ENCODE assay signal across 13 cellular contexts in genomic region chr6:39312912-39313525, GRCh38. TPM values are rescaled to one million over a fixed set of nuclear protein-coding genes. Genes with fewer than 3 reads are reported as not detected.
DNase-seq lines count a peak whose midpoint lies in the region; ATAC-seq and TF ChIP-seq lines count a peak whose summit lies in the region.
"Had no signal": no experiment of that assay in that cellular context is flagged by ENCODE, and none has a peak within 500 bp of the region (broad histone marks: within the 10 kb centered on the region; RNA-seq: fewer than 3 reads in every experiment).

No MANE protein-coding gene starts in this region.

- POLR2A ChIA-PET in activated B cell treated with CpG ODN at 0.5 μM for 24 hours (lab: Charles Lee), result no interaction called here
- POLR2A ChIA-PET in CD4-positive, alpha-beta memory T cell (lab: Charles Lee; ENCODE audit: partially characterized antibody), result no interaction called here

- H3K36me3 ChIP-seq in HUES6 (ENCODE audit: control insufficient read depth, insufficient read depth, low read length) (no peaks in the 10 kb centered on the region), iPS-20b (ENCODE audit: insufficient read depth, low read depth, low read length) (no peaks in the 10 kb centered on the region), spleen (no peaks in the 10 kb centered on the region)
- H3K36me3 ChIP-seq in CD4-positive, alpha-beta memory T cell (ENCODE audit: insufficient read depth, low read length), result no peaks in the 10 kb centered on the region

- no peaks in the 10 kb centered on the region for H3K36me3 Mint-ChIP-seq in activated B cell treated with CpG ODN at 0.5 μM for 24 hours (ENCODE audit: low read depth)
- H3K36me3 Mint-ChIP-seq in CD4-positive, alpha-beta memory T cell, result no peaks in the 10 kb centered on the region

- peaks cover 50% of the 10 kb centered on the region for H3K27me3 Mint-ChIP-seq in activated B cell treated with CpG ODN at 0.5 μM for 24 hours
- peaks cover 26 to 39% of the 10 kb centered on the region in 2 donors for H3K27me3 Mint-ChIP-seq in CD4-positive, alpha-beta memory T cell

- H3K27me3 ChIP-seq in HUES6 (ENCODE audit: control insufficient read depth, insufficient read depth, low read length) (peaks cover 76% of the 10 kb centered on the region), iPS-20b (ENCODE audit: insufficient read depth, low read length) (peaks cover 74% of the 10 kb centered on the region), spleen (replicated peaks in 1 of 7) (peaks cover 7 to 69% (median 40%) of the 10 kb centered on the region in 7 donors)
- peaks cover 14% of the 10 kb centered on the region for H3K27me3 ChIP-seq in CD4-positive, alpha-beta memory T cell (ENCODE audit: insufficient read depth, low read length)

- H3K9me3 ChIP-seq in HUES6 (ENCODE audit: control insufficient read depth, insufficient read depth, low read depth, low read length) (no peaks in the 10 kb centered on the region), iPS-20b (ENCODE audit: insufficient read depth, low read depth, low read length) (no peaks in the 10 kb centered on the region), spleen (no peaks in the 10 kb centered on the region)
- H3K9me3 ChIP-seq in CD4-positive, alpha-beta memory T cell (ENCODE audit: control insufficient read depth in 1 of 2, low read length in 2 of 2), result no peaks in the 10 kb centered on the region

- no peaks in the 10 kb centered on the region for H3K9me3 Mint-ChIP-seq in activated B cell treated with CpG ODN at 0.5 μM for 24 hours
- H3K9me3 Mint-ChIP-seq in CD4-positive, alpha-beta memory T cell, result no peaks in the 10 kb centered on the region

- TF ChIP-seq POLR2A in spleen (IDR thresholded peaks at IDR 0.05), result no peak

- H3K27ac ChIP-seq in HUES6 (ENCODE audit: low read depth, low read length), result no peak overlapping the region
- no peak overlapping the region for H3K27ac ChIP-seq in iPS-20b (ENCODE audit: low read length)
- H3K27ac ChIP-seq in spleen, result no peak overlapping the region
- H3K27ac ChIP-seq in CD4-positive, alpha-beta memory T cell (ENCODE audit: low read depth, low read length), result no peak overlapping the region

- peak overlapping the region; percentile 46 for H3K4me3 Mint-ChIP-seq in activated B cell treated with CpG ODN at 0.5 μM for 24 hours
- peak overlapping the region in 4 of 8 donors; percentile 29 to 34 (median 32) for H3K4me3 Mint-ChIP-seq in CD4-positive, alpha-beta memory T cell

- ATAC-seq in activated B cell treated with CpG ODN at 0.5 μM for 24 hours (ENCODE audit: low read depth), result no peak
- ATAC-seq in left colon, result no peak

- no peak overlapping the region for H3K27ac Mint-ChIP-seq in activated B cell treated with CpG ODN at 0.5 μM for 24 hours
- H3K27ac Mint-ChIP-seq in CD4-positive, alpha-beta memory T cell, result no peak overlapping the region

- intact Hi-C loops in activated B cell treated with CpG ODN at 0.5 μM for 24 hours (cut with micrococcal nuclease) (no loop called here), spleen (cut with DNase I; ENCODE audit: low total_unique reads) (no loop called here), left colon (cut with DNase I, micrococcal nuclease) (no loop called here)
- intact Hi-C loops in CD4-positive, alpha-beta memory T cell (cut with micrococcal nuclease), result no loop called here

- DNase-seq in activated B cell treated with CpG ODN at 0.5 μM for 24 hours (no peak), spleen (no peak), left colon (no peak), GOT3 (lab: John Stamatoyannopoulos, UW) (no peak)
- no peak for DNase-seq in CD4-positive, alpha-beta memory T cell
- DNase-seq in stimulated activated CD4-positive, alpha-beta T cell treated with anti-CD3 and anti-CD28 coated beads, Interleukin-1b, Interleukin-23, amount 100 ng/mL, for 48 hours, result no peak
- DNase-seq: NCI-H1105, T-helper 1 cell had no signal

- peak overlapping the region; percentile 38 for H3K9ac ChIP-seq in HUES6 (ENCODE audit: low read length)
- H3K9ac ChIP-seq in iPS-20b (ENCODE audit: low read depth, low read length), result peak overlapping the region; percentile 13; the same call in 1 of the 2 replicates

- H3K4me1 Mint-ChIP-seq in activated B cell treated with CpG ODN at 0.5 μM for 24 hours, result peaks cover 22% of the 10 kb centered on the region
- H3K4me1 Mint-ChIP-seq in CD4-positive, alpha-beta memory T cell, result peaks cover 0 to 13% (median 2%) of the 10 kb centered on the region in 4 donors

- no peak for TF ChIP-seq CTCF in activated B cell treated with CpG ODN at 0.5 μM for 24 hours (IDR thresholded peaks at IDR 0.05)
- TF ChIP-seq CTCF in spleen (IDR thresholded peaks at IDR 0.05 in 8 of 11, conservative IDR thresholded peaks at IDR 0.05 in 3 of 11), result no peak

- CTCF ChIA-PET in activated B cell treated with CpG ODN at 0.5 μM for 24 hours (lab: Charles Lee), result no interaction called here
- CTCF ChIA-PET in CD4-positive, alpha-beta memory T cell (lab: Charles Lee; ENCODE audit: partially characterized antibody), result interaction anchor here (1.0 kb wide), 1 partner anchor 153 kb away, joined by 3 read pairs; no protein-coding TSS in a partner anchor

- 8 to 58% (median 17%) methylated on average over 11 to 45 of the region's 45 CpGs for WGBS in spleen, 5 donors

- H3K4me3 ChIP-seq in HUES6 (ENCODE audit: low read depth, low read length) (peak overlapping the region; percentile 69), iPS-20b (ENCODE audit: low read length) (peak overlapping the region; percentile 68; the same call in 1 of the 2 replicates), spleen (peak overlapping the region in 7 of 8 donors; percentile 18 to 59 (median 28))
- H3K4me3 ChIP-seq in CD4-positive, alpha-beta memory T cell (ENCODE audit: low read length in 2 of 2), result no peak overlapping the region

- H3K4me1 ChIP-seq in HUES6 (ENCODE audit: control insufficient read depth, insufficient read depth, low read length) (0 out of 2 replicates have a peak, but pooled peaks cover 2% of the 10 kb centered on the region), iPS-20b (ENCODE audit: insufficient read depth, low read length) (no peaks in the 10 kb centered on the region), spleen (peaks cover 10 to 31% (median 18%) of the 10 kb centered on the region in 6 donors)
- H3K4me1 ChIP-seq in CD4-positive, alpha-beta memory T cell (ENCODE audit: insufficient read depth, low read length), result no peaks in the 10 kb centered on the region

RNA-seq across cellular contexts. Expression of gene KCNK17, which starts 1.2 kb away (rescaled TPM):
- total RNA-seq in activated B cell treated with CpG ODN at 0.5 μM for 24 hours (not detected in 2 replicates), spleen (under 1 TPM in 5 of 7 donors, not detected in 2; 0.42 to 0.98 (median 0.54) TPM), left colon (under 1 TPM; 0.14 to 0.18 TPM)
- under 1 TPM; 0.16 to 0.43 (median 0.36) TPM for polyA plus RNA-seq in spleen
- total RNA-seq in CD4-positive, alpha-beta memory T cell, result not detected
- not detected for polyA plus RNA-seq in CD4-positive, alpha-beta memory T cell
- total RNA-seq: activated CD8-positive, alpha-beta memory T cell treated with anti-CD3 and anti-CD28 coated beads for 36 hours; endothelial cell of umbilical vein; temporal lobe had no signal
- polyA plus RNA-seq: endothelial cell of umbilical vein had no signal

RNA-seq across cellular contexts. Expression of gene KCNK16, which starts 9.5 kb away (rescaled TPM):
- total RNA-seq in activated B cell treated with CpG ODN at 0.5 μM for 24 hours (not detected in 2 replicates), spleen (not detected), left colon (not detected)
- not detected for polyA plus RNA-seq in spleen
- total RNA-seq in CD4-positive, alpha-beta memory T cell, result not detected
- polyA plus RNA-seq in CD4-positive, alpha-beta memory T cell, result not detected
- total RNA-seq: activated CD8-positive, alpha-beta memory T cell treated with anti-CD3 and anti-CD28 coated beads for 36 hours; endothelial cell of umbilical vein; temporal lobe had no signal
- polyA plus RNA-seq: endothelial cell of umbilical vein had no signal

Comparison
In these comparisons a context has a peak if more than half of its experiments do, and no peak if none do; other contexts are left out.
1. H3K4me3 ChIP-seq: peak in HUES6 (single experiment), iPS-20b (single experiment) and spleen (7 of 8); none in CD4-positive, alpha-beta memory T cell (0 of 2).